In genomic region chr17:78397681-78398101, GRCh38 we compare ENCODE assay signal across 15 cellular contexts. TPM values are rescaled to one million over a fixed set of nuclear protein-coding genes. Genes with fewer than 3 reads are reported as not detected.
DNase-seq lines count a peak whose midpoint lies in the region; ATAC-seq and TF ChIP-seq lines count a peak whose summit lies in the region.
"Had no signal": no experiment of that assay in that cellular context is flagged by ENCODE, and none has a peak within 500 bp of the region (broad histone marks: within the 10 kb centered on the region; RNA-seq: fewer than 3 reads in every experiment).

No MANE protein-coding gene starts in this region.

- no peak for ATAC-seq in CD8-positive, alpha-beta T cell
- ATAC-seq: effector memory CD8-positive, alpha-beta T cell had no signal

- H3K4me3 Mint-ChIP-seq in CD8-positive, alpha-beta T cell: no peak overlapping the region
- H3K4me3 Mint-ChIP-seq: activated naive CD4-positive, alpha-beta T cell treated with anti-CD3 and anti-CD28 coated beads, Interleukin-2, amount 50 U/mL, for 24 hours; effector memory CD8-positive, alpha-beta T cell; naive B cell had no signal

- peaks cover 87% of the 10 kb centered on the region for H3K36me3 Mint-ChIP-seq in CD8-positive, alpha-beta T cell

- peaks cover 0 to 3% of the 10 kb centered on the region in 2 experiments; a peak in 1 of 4 replicates for H3K4me1 ChIP-seq in SK-N-SH (ENCODE audit: control insufficient read depth in 1 of 2, insufficient read depth in 2 of 2, low read depth in 1 of 2, low read length in 1 of 2)
- no peaks in the 10 kb centered on the region for H3K4me1 ChIP-seq in CD8-positive, alpha-beta T cell (ENCODE audit: insufficient read depth, low read length)
- H3K4me1 ChIP-seq in OCI-LY7 (ENCODE audit: insufficient read depth, low read length, poor library complexity, severe bottlenecking): no peaks in the 10 kb centered on the region

- intact Hi-C loops in CD8-positive, alpha-beta T cell (cut with DNase I, micrococcal nuclease): no loop called here
- intact Hi-C loops in OCI-LY7 (cut with micrococcal nuclease; ENCODE audit: unreplicated experiment): no loop called here

- H3K27ac ChIP-seq in SK-N-SH (ENCODE audit: low read depth in 2 of 2, low read length in 1 of 2) (no peak overlapping the region), OCI-LY7 (ENCODE audit: low read depth, low read length, poor library complexity, severe bottlenecking) (no peak overlapping the region)
- H3K27ac ChIP-seq in CD8-positive, alpha-beta T cell (ENCODE audit: low read depth, low read length): no peak overlapping the region

- H3K4me2 ChIP-seq in SK-N-SH: no peak overlapping the region
- no peak overlapping the region for H3K4me2 ChIP-seq in OCI-LY7 (ENCODE audit: low read length)

- WGBS in SK-N-SH (ENCODE audit: low lambda C conversion rate): 79% methylated on average over 13 of the region's 13 CpGs

- H3K9me3 Mint-ChIP-seq in CD8-positive, alpha-beta T cell: no peaks in the 10 kb centered on the region
- H3K9me3 Mint-ChIP-seq: activated naive CD4-positive, alpha-beta T cell treated with anti-CD3 and anti-CD28 coated beads, Interleukin-2, amount 50 U/mL, for 24 hours; effector memory CD8-positive, alpha-beta T cell; naive B cell had no signal

- H3K9ac ChIP-seq in SK-N-SH: no peak overlapping the region

- no peaks in the 10 kb centered on the region for H3K27me3 ChIP-seq in SK-N-SH (ENCODE audit: insufficient read depth)
- no peaks in the 10 kb centered on the region for H3K27me3 ChIP-seq in CD8-positive, alpha-beta T cell (ENCODE audit: insufficient read depth, low read length)

- peaks cover 9% of the 10 kb centered on the region for H3K4me1 Mint-ChIP-seq in CD8-positive, alpha-beta T cell (ENCODE audit: low read depth)

- peaks cover 42 to 66% of the 10 kb centered on the region in 2 experiments for H3K36me3 ChIP-seq in SK-N-SH (replicated peaks in 1 of 2; ENCODE audit: control insufficient read depth in 1 of 2, insufficient read depth in 2 of 2, low read length in 1 of 2)
- peaks cover 54% of the 10 kb centered on the region for H3K36me3 ChIP-seq in CD8-positive, alpha-beta T cell (ENCODE audit: insufficient read depth, low read length)
- H3K36me3 ChIP-seq in OCI-LY7 (ENCODE audit: insufficient read depth, low read length): peaks cover 89% of the 10 kb centered on the region

- no TSS peak for BruUV-seq in OCI-LY7 (replicated peaks; lab: Mats Ljungman, UMichigan)

- TF ChIP-seq EP300 in SK-N-SH (IDR thresholded peaks at IDR 0.05; ENCODE audit: borderline replicate concordance in 1 of 2, low read depth in 1 of 2, low read length in 1 of 2): no peak

- no peak for TF ChIP-seq RAD21 in SK-N-SH (IDR thresholded peaks at IDR 0.05; ENCODE audit: low read length)

- H3F3A ChIP-seq in SK-N-SH (replicated peaks; ENCODE audit: insufficient read depth): no peaks in the 10 kb centered on the region

- H3K27ac Mint-ChIP-seq in CD8-positive, alpha-beta T cell: no peak overlapping the region
- H3K27ac Mint-ChIP-seq: effector memory CD8-positive, alpha-beta T cell had no signal

- DNase-seq in AG10803 (ENCODE audit: low read depth) (peak; percentile 81), SK-N-SH (no peak), fibroblast of mammary gland (ENCODE audit: low read depth) (peak; percentile 38), myocyte (ENCODE audit: low read depth) (peak; percentile 97), HUDEP-2 (lab: John Stamatoyannopoulos, UW; ENCODE audit: unreplicated experiment in 76 of 76) (no peak), OCI-LY7 (ENCODE audit: low spot score) (no peak), ecto neural progenitor cell (ENCODE audit: low spot score) (no peak)
- no peak for DNase-seq in CD8-positive, alpha-beta T cell
- DNase-seq: activated CD4-positive, alpha-beta T cell treated with anti-CD3 and anti-CD28 coated beads, Interleukin-2, amount 50 U/mL, for 4 hours; AML-193; effector memory CD8-positive, alpha-beta T cell; Kasumi-1; naive B cell; T-helper 1 cell had no signal

- CTCF ChIA-PET in SK-N-SH (lab: Yijun Ruan, JAX) (interaction anchor here (0.8 to 4.0 kb wide), 4 partner anchors 16 to 313 kb away, joined by 3 to 17 read pairs (median 5); no protein-coding TSS in a partner anchor), OCI-LY7 (lab: Charles Lee; ENCODE audit: unreplicated experiment) (no interaction called here)
- CTCF ChIA-PET in CD8-positive, alpha-beta T cell (lab: Charles Lee): interaction anchor here (0.6 kb wide), 1 partner anchor 111 kb away, joined by 6 read pairs; no protein-coding TSS in a partner anchor

- H3K9me3 ChIP-seq in SK-N-SH: no peaks in the 10 kb centered on the region
- H3K9me3 ChIP-seq in CD8-positive, alpha-beta T cell (ENCODE audit: low read length): no peaks in the 10 kb centered on the region
- no peaks in the 10 kb centered on the region for H3K9me3 ChIP-seq in OCI-LY7 (ENCODE audit: low read length)

- TF ChIP-seq CTCF in AG10803 (conservative IDR thresholded peaks at IDR 0.05; ENCODE audit: low read length) (no peak), SK-N-SH (IDR thresholded peaks at IDR 0.05) (no peak), fibroblast of mammary gland (conservative IDR thresholded peaks at IDR 0.05; ENCODE audit: control insufficient read depth, insufficient read depth, low read depth, low read length) (no peak), OCI-LY7 (conservative IDR thresholded peaks at IDR 0.05; ENCODE audit: low read length) (no peak)
- TF ChIP-seq CTCF in CD8-positive, alpha-beta T cell (IDR thresholded peaks at IDR 0.05): no peak

- H3K27me3 Mint-ChIP-seq in CD8-positive, alpha-beta T cell (ENCODE audit: low read depth): no peaks in the 10 kb centered on the region
- H3K27me3 Mint-ChIP-seq: activated naive CD4-positive, alpha-beta T cell treated with anti-CD3 and anti-CD28 coated beads, Interleukin-2, amount 50 U/mL, for 24 hours; effector memory CD8-positive, alpha-beta T cell; naive B cell had no signal

- H3K4me3 ChIP-seq in AG10803 (ENCODE audit: low read length): no peak overlapping the region
- H3K4me3 ChIP-seq in SK-N-SH (ENCODE audit: low read depth in 2 of 2, low read length in 1 of 2): no peak overlapping the region
- no peak overlapping the region for H3K4me3 ChIP-seq in fibroblast of mammary gland (ENCODE audit: control insufficient read depth, low read depth, low read length)
- H3K4me3 ChIP-seq in CD8-positive, alpha-beta T cell (ENCODE audit: low read depth, low read length): no peak overlapping the region
- H3K4me3 ChIP-seq in OCI-LY7 (ENCODE audit: low read depth, low read length, poor library complexity, severe bottlenecking): no peak overlapping the region

- H3K79me2 ChIP-seq in SK-N-SH (ENCODE audit: insufficient read depth) (peaks cover 62% of the 10 kb centered on the region), OCI-LY7 (ENCODE audit: insufficient read depth, low read depth, low read length) (0 out of 2 replicates have a peak, but pooled peaks cover under 1% of the 10 kb centered on the region)

- H2AFZ ChIP-seq in SK-N-SH (ENCODE audit: low read depth): no peak overlapping the region
- H2AFZ ChIP-seq in OCI-LY7 (ENCODE audit: low read length): no peak overlapping the region

- POLR2A ChIA-PET in SK-N-SH (lab: Yijun Ruan, JAX): no interaction called here
- POLR2A ChIA-PET in CD8-positive, alpha-beta T cell (lab: Charles Lee): no interaction called here
- POLR2A ChIA-PET in OCI-LY7 (lab: Charles Lee): no interaction called here

- peaks cover 46% of the 10 kb centered on the region for H4K20me1 ChIP-seq in SK-N-SH (ENCODE audit: insufficient read depth)
- no peaks in the 10 kb centered on the region for H4K20me1 ChIP-seq in OCI-LY7 (ENCODE audit: insufficient read depth, low read length)

- no peaks in the 10 kb centered on the region for H3K9me2 ChIP-seq in SK-N-SH
- no peaks in the 10 kb centered on the region for H3K9me2 ChIP-seq in OCI-LY7 (ENCODE audit: insufficient read depth, low read length)

TF ChIP-seq in SK-N-SH, 30 proteins besides CTCF, POLR2A, EP300 and RAD21 (continues in another document):
- 0 out of 2 replicates have a peak, but pooled peaks have one; percentile 44 for TF ChIP-seq REST (IDR thresholded peaks at IDR 0.05; ENCODE audit: low read depth, low read length)

RNA-seq across cellular contexts. Expression of gene PGS1, which starts 19.2 kb away (rescaled TPM):
- 88.4 and 106 TPM in 2 replicates for polyA plus RNA-seq in SK-N-SH (2012; rRNA removed)
- 35.9 and 56.9 TPM in 2 replicates for polyA plus RNA-seq in SK-N-SH (2012; cell fraction: cytosol; rRNA removed)
- 264 and 311 TPM in 2 replicates for polyA plus RNA-seq in SK-N-SH (2012; cell fraction: nucleus; rRNA removed)
- total RNA-seq in myocyte (37.9 and 53.2 TPM in 2 replicates), OCI-LY7 (2022) (61.3 and 68.2 TPM in 2 replicates)
- polyA plus RNA-seq in myocyte (2012): 32.8 TPM
- 10 to 100 TPM; 34.6 to 36.3 TPM for total RNA-seq in CD8-positive, alpha-beta T cell
- total RNA-seq in OCI-LY7 (2014; rRNA removed; shearing (Covaris generic)): 59.6 and 67.3 TPM in 2 replicates

RNA-seq across cellular contexts. Expression of gene SOCS3, which starts 37.8 kb away (rescaled TPM):
- polyA plus RNA-seq in SK-N-SH (2012; rRNA removed): 24.9 and 26.1 TPM in 2 replicates
- polyA plus RNA-seq in SK-N-SH (2012; cell fraction: cytosol; rRNA removed): 16.5 and 23.9 TPM in 2 replicates
- polyA plus RNA-seq in SK-N-SH (2012; cell fraction: nucleus; rRNA removed): 51.0 and 55.2 TPM in 2 replicates
- 36.0 and 38.3 TPM in 2 replicates for total RNA-seq in myocyte
- 10.1 TPM for polyA plus RNA-seq in myocyte (2012)
- 100 to 1,000 TPM; 279 to 283 TPM for total RNA-seq in CD8-positive, alpha-beta T cell
- not detected in 2 replicates for total RNA-seq in OCI-LY7 (2014; rRNA removed; shearing (Covaris generic))
- total RNA-seq in OCI-LY7 (2022): not detected in 2 replicates

Comparison
In these comparisons a context has a peak if more than half of its experiments do, and no peak if none do; other contexts are left out.
1. DNase-seq: peak in AG10803 (single experiment), fibroblast of mammary gland (single experiment) and myocyte (single experiment); none in SK-N-SH (single experiment), HUDEP-2 (0 of 76), CD8-positive, alpha-beta T cell (0 of 7), OCI-LY7 (single experiment) and ecto neural progenitor cell (single experiment).
2. RNA of gene SOCS3, which starts 37.8 kb away (total RNA-seq): 279 to 283 TPM in CD8-positive, alpha-beta T cell and 36.0 to 38.3 TPM in myocyte; not detected in OCI-LY7; every median in the first group is over 10 times any median in the second.